Comparison of ENCODE assay signal across 1 cellular context in the genomic region with DNA sequence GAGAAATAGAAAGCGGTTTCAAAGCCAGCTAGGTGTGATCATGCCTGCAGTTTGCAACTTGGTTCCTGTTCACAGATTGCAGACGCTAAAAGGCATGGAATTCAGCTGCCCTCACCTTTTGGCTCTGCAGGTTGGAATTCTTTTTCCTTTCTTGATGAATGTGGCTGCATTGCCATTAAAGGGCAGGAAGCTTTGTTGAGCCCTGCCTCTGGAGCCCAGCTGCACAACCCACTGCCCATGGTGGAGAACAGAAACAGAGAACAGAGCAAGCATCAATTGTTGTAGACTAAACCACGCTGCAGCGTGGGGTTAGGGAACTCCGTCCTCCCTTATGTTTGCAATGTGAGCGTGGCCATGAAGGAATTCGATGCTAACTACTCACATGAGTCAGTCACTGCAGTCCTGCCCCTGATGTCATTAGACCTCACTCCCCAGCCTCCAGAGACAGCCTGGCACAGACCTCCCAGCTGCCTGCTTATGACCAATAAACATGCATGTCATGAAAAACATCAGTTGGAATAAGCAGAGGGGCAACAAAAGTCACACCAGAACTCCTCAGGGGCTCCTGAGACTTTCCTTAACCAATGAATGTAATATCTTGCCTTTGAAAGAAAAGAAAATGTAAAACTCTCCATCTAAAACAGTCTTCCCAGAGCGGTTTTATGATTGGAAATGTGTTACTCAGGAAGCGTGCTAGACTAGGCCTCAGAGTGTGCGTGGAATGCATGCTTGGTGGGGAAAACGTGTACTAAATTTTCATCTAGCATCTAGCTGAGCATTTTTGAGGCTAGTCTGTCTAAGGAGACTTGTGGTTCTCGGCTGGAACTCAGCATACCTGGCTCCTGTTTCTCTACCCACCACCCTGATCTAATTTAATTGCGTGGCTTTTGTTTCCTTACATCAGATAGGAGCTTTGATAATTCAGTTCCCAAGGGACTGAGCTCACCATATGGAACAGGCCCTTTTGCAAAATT.
TF ChIP-seq lines count a peak whose summit lies in the region.

No MANE protein-coding gene starts in this region.

TF ChIP-seq in GM12878, 131 proteins besides CTCF, POLR2A, EP300 and RAD21:
- TF ChIP-seq, protein P1, sequence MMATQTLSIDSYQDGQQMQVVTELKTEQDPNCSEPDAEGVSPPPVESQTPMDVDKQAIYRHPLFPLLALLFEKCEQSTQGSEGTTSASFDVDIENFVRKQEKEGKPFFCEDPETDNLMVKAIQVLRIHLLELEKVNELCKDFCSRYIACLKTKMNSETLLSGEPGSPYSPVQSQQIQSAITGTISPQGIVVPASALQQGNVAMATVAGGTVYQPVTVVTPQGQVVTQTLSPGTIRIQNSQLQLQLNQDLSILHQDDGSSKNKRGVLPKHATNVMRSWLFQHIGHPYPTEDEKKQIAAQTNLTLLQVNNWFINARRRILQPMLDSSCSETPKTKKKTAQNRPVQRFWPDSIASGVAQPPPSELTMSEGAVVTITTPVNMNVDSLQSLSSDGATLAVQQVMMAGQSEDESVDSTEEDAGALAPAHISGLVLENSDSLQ (IDR thresholded peaks at IDR 0.05), result no peak
- TF ChIP-seq, protein P2, sequence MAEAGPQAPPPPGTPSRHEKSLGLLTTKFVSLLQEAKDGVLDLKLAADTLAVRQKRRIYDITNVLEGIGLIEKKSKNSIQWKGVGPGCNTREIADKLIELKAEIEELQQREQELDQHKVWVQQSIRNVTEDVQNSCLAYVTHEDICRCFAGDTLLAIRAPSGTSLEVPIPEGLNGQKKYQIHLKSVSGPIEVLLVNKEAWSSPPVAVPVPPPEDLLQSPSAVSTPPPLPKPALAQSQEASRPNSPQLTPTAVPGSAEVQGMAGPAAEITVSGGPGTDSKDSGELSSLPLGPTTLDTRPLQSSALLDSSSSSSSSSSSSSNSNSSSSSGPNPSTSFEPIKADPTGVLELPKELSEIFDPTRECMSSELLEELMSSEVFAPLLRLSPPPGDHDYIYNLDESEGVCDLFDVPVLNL (IDR thresholded peaks at IDR 0.05; ENCODE audit: low read depth, low read length), result no peak
- TF ChIP-seq, protein P3, sequence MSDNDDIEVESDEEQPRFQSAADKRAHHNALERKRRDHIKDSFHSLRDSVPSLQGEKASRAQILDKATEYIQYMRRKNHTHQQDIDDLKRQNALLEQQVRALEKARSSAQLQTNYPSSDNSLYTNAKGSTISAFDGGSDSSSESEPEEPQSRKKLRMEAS (IDR thresholded peaks at IDR 0.05; ENCODE audit: low read depth, low read length), result no peak
